In genomic region chr14:21098892-21099595, GRCh38 we compare ENCODE assay signal across 8 cellular contexts. TPM values are rescaled to one million over a fixed set of nuclear protein-coding genes. Genes with fewer than 3 reads are reported as not detected.
DNase-seq lines count a peak whose midpoint lies in the region; ATAC-seq and TF ChIP-seq lines count a peak whose summit lies in the region.

No MANE protein-coding gene starts in this region.

- no peaks in the 10 kb centered on the region for H3K36me3 Mint-ChIP-seq in CD14-positive monocyte
- no peaks in the 10 kb centered on the region for H3K36me3 Mint-ChIP-seq in natural killer cell treated with Interleukin-12 subunit alpha and Interleukin-12 subunit beta and Interleukin-15 and Interleukin-18, amount 100 ng/mL, for 72 hours

- H3K4me3 Mint-ChIP-seq in CD14-positive monocyte, result peak overlapping the region; percentile 83 to 84
- H3K4me3 Mint-ChIP-seq in natural killer cell treated with Interleukin-12 subunit alpha and Interleukin-12 subunit beta and Interleukin-15 and Interleukin-18, amount 100 ng/mL, for 72 hours, result peak overlapping the region; percentile 93

- no peak for DNase-seq in CD14-positive monocyte (ENCODE audit: low spot score)
- DNase-seq in Karpas-422, result no peak
- no peak for DNase-seq in natural killer cell treated with Interleukin-12 subunit alpha and Interleukin-12 subunit beta and Interleukin-15 and Interleukin-18, amount 100 ng/mL, for 72 hours (ENCODE audit: low spot score)
- no peak for DNase-seq in NCI-H524 treated with DMSO at 0.1 percent for 48 hours (lab: John Stamatoyannopoulos, UW)
- DNase-seq in HK-2 (ENCODE audit: unreplicated experiment), result no peak
- no peak for DNase-seq in head of caudate nucleus

- peaks cover 23% of the 10 kb centered on the region for H3K4me1 Mint-ChIP-seq in CD14-positive monocyte
- peaks cover 26 to 44% of the 10 kb centered on the region in 2 donors for H3K4me1 Mint-ChIP-seq in natural killer cell treated with Interleukin-12 subunit alpha and Interleukin-12 subunit beta and Interleukin-15 and Interleukin-18, amount 100 ng/mL, for 72 hours (ENCODE audit: low read depth in 2 of 2)

- no peaks in the 10 kb centered on the region for H3K27me3 ChIP-seq in Karpas-422 (ENCODE audit: low read length)

- H3K4me3 ChIP-seq in Karpas-422 (ENCODE audit: low read length), result peak overlapping the region; percentile 31; the same call in 1 of the 2 replicates

- peak overlapping the region; percentile 35 for H3K4me2 ChIP-seq in Karpas-422 (ENCODE audit: low read depth, low read length, poor library complexity, severe bottlenecking)

- H3K36me3 ChIP-seq in Karpas-422 (ENCODE audit: insufficient read depth, low read length), result no peaks in the 10 kb centered on the region

- H3K9me3 Mint-ChIP-seq in CD14-positive monocyte, result peaks cover 0 to 2% (median 0%) of the 10 kb centered on the region in 7 donors
- H3K9me3 Mint-ChIP-seq in natural killer cell treated with Interleukin-12 subunit alpha and Interleukin-12 subunit beta and Interleukin-15 and Interleukin-18, amount 100 ng/mL, for 72 hours, result no peaks in the 10 kb centered on the region

- peaks cover 4 to 18% (median 18%) of the 10 kb centered on the region in 3 donors for H3K27me3 Mint-ChIP-seq in CD14-positive monocyte (ENCODE audit: low read depth in 3 of 3)
- peaks cover 0 to 3% of the 10 kb centered on the region in 2 donors for H3K27me3 Mint-ChIP-seq in natural killer cell treated with Interleukin-12 subunit alpha and Interleukin-12 subunit beta and Interleukin-15 and Interleukin-18, amount 100 ng/mL, for 72 hours

- no peak overlapping the region for H2AFZ ChIP-seq in Karpas-422 (ENCODE audit: low read length)

- intact Hi-C loops in CD14-positive monocyte (cut with micrococcal nuclease), result loop anchor here in 1 of 2 donors (10.0 kb wide), 1 partner anchor 414 kb away; the partner anchor contains the start of genes ANG and RNASE4
- intact Hi-C loops in head of caudate nucleus (cut with DNase I), result no loop called here

- H3K27ac Mint-ChIP-seq in CD14-positive monocyte, result peak overlapping the region in 5 of 7 donors; percentile 63 to 89 (median 70)
- peak overlapping the region; percentile 73 to 90 for H3K27ac Mint-ChIP-seq in natural killer cell treated with Interleukin-12 subunit alpha and Interleukin-12 subunit beta and Interleukin-15 and Interleukin-18, amount 100 ng/mL, for 72 hours

- peaks cover 2% of the 10 kb centered on the region; the same call in 1 of the 2 replicates for H4K20me1 ChIP-seq in Karpas-422 (ENCODE audit: insufficient read depth, low read depth, low read length)

- H3K27ac ChIP-seq in Karpas-422 (ENCODE audit: low read length) (no peak overlapping the region), cingulate gyrus (ENCODE audit: low read depth, low read length) (peak overlapping the region; percentile 93)

- ATAC-seq in natural killer cell treated with Interleukin-12 subunit alpha and Interleukin-12 subunit beta and Interleukin-15 and Interleukin-18, amount 100 ng/mL, for 72 hours, result no peak
- no peak for ATAC-seq in HG03432 (IDR thresholded peaks at IDR 0.05; ENCODE audit: unreplicated experiment)

- peaks cover 18% of the 10 kb centered on the region for H3K4me1 ChIP-seq in Karpas-422 (ENCODE audit: low read length)

- H3K79me2 ChIP-seq in Karpas-422 (ENCODE audit: low read length), result no peaks in the 10 kb centered on the region

- no peaks in the 10 kb centered on the region for H3K9me3 ChIP-seq in Karpas-422 (ENCODE audit: low read length)

- no peaks in the 10 kb centered on the region for H3K9me2 ChIP-seq in Karpas-422 (replicated peaks; ENCODE audit: insufficient read depth, low read length)

- H3K9ac ChIP-seq in Karpas-422 (ENCODE audit: low read length), result peak overlapping the region; percentile 36; the same call in 1 of the 2 replicates

- TF ChIP-seq CTCF in CD14-positive monocyte (IDR thresholded peaks at IDR 0.05), result no peak

RNA-seq across cellular contexts. Expression of gene ZNF219, which starts 0.6 kb away (rescaled TPM):
- under 1 TPM; 0.49 to 0.68 TPM for polyA plus RNA-seq in CD14-positive monocyte
- total RNA-seq in Karpas-422 (2014; rRNA removed; shearing (Covaris generic); ENCODE audit: low replicate concordance), result 3.4 and 3.8 TPM in 2 replicates
- total RNA-seq in natural killer cell treated with Interleukin-12 subunit alpha and Interleukin-12 subunit beta and Interleukin-15 and Interleukin-18, amount 100 ng/mL, for 72 hours, result 1 to 10 TPM; 4.5 to 9.5 TPM

RNA-seq across cellular contexts. Expression of gene TMEM253, which starts 1.8 kb away (rescaled TPM):
- not detected for polyA plus RNA-seq in CD14-positive monocyte
- total RNA-seq in Karpas-422 (2014; rRNA removed; shearing (Covaris generic); ENCODE audit: low replicate concordance), result not detected in 2 replicates
- not detected for total RNA-seq in natural killer cell treated with Interleukin-12 subunit alpha and Interleukin-12 subunit beta and Interleukin-15 and Interleukin-18, amount 100 ng/mL, for 72 hours

RNA-seq across cellular contexts. Expression of gene ARHGEF40, which starts 28.9 kb away (rescaled TPM):
- 10 to 100 TPM; 12.1 to 15.3 TPM for polyA plus RNA-seq in CD14-positive monocyte
- 2.2 TPM in 2 replicates for total RNA-seq in Karpas-422 (2014; rRNA removed; shearing (Covaris generic); ENCODE audit: low replicate concordance)
- under 1 TPM; 0.36 to 0.75 TPM for total RNA-seq in natural killer cell treated with Interleukin-12 subunit alpha and Interleukin-12 subunit beta and Interleukin-15 and Interleukin-18, amount 100 ng/mL, for 72 hours

RNA-seq across cellular contexts. Expression of gene RNASE8, which starts 41.4 kb away (rescaled TPM):
- not detected for polyA plus RNA-seq in CD14-positive monocyte
- not detected in 2 replicates for total RNA-seq in Karpas-422 (2014; rRNA removed; shearing (Covaris generic); ENCODE audit: low replicate concordance)
- not detected for total RNA-seq in natural killer cell treated with Interleukin-12 subunit alpha and Interleukin-12 subunit beta and Interleukin-15 and Interleukin-18, amount 100 ng/mL, for 72 hours

RNA-seq across cellular contexts. Expression of gene OR5AU1, which starts 56.8 kb away (rescaled TPM):
- not detected for polyA plus RNA-seq in CD14-positive monocyte
- not detected in 2 replicates for total RNA-seq in Karpas-422 (2014; rRNA removed; shearing (Covaris generic); ENCODE audit: low replicate concordance)
- not detected for total RNA-seq in natural killer cell treated with Interleukin-12 subunit alpha and Interleukin-12 subunit beta and Interleukin-15 and Interleukin-18, amount 100 ng/mL, for 72 hours
